26 cellular contexts compared by ENCODE assay signal in the genomic region with DNA sequence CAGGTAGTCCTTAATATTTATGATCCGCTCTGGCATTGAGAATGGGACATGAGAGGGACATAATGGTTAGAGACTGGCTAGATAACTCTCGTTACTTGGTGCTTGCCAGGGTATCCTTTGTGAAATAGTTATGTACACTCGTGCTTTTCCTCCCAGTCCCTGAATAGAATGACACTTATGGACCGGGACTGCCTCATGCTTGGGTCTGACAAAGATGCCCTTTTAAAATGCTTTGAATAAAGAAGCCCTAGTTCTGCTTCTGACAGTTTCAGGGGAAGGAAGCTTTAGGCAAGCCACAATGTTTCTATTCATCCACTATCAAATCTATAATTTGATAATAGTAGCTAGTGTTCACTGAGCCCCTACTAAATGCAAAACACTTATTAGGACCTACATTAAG.
"Had no signal": no experiment of that assay in that cellular context is flagged by ENCODE, and none has a peak within 500 bp of the region (broad histone marks: within the 10 kb centered on the region; RNA-seq: fewer than 3 reads in every experiment).

No MANE protein-coding gene starts in this region.

- H3K36me3 Mint-ChIP-seq: natural killer cell had no signal

- H3K4me3 ChIP-seq: gastrocnemius medialis, hepatocyte, right lobe of liver, thyroid gland, upper lobe of left lung had no signal

- H3K27me3 Mint-ChIP-seq: activated CD4-positive, alpha-beta memory T cell treated with anti-CD3 and anti-CD28 coated beads, Interleukin-2, amount 10 ng/mL, durations not matched to agents 7 days and 5 days; activated CD4-positive, alpha-beta T cell treated with anti-CD3 and anti-CD28 coated beads, Interleukin-2, amount 10 ng/mL, durations not matched to agents 7 days and 5 days; activated T-cell treated with anti-CD3 and anti-CD28 coated beads, Interleukin-2, amount 50 U/mL, for 24 hours; activated T-helper 17 cell treated with anti-CD3 and anti-CD28 coated beads, Interleukin-2, amount 50 U/mL, for 72 hours; memory B cell; T-helper 17 cell had no signal

- H3K27ac Mint-ChIP-seq: activated CD4-positive, alpha-beta memory T cell treated with anti-CD3 and anti-CD28 coated beads, Interleukin-2, amount 10 ng/mL, durations not matched to agents 7 days and 5 days; activated CD4-positive, alpha-beta T cell treated with anti-CD3 and anti-CD28 coated beads, Interleukin-2, amount 10 ng/mL, durations not matched to agents 7 days and 5 days; activated T-cell treated with anti-CD3 and anti-CD28 coated beads, Interleukin-2, amount 50 U/mL, for 24 hours; activated T-helper 17 cell treated with anti-CD3 and anti-CD28 coated beads, Interleukin-2, amount 50 U/mL, for 72 hours; memory B cell; natural killer cell; T-helper 17 cell had no signal

- H3K4me1 ChIP-seq: right lobe of liver had no signal

- H3K9me3 ChIP-seq: gastrocnemius medialis, right lobe of liver, thyroid gland, upper lobe of left lung had no signal

- DNase-seq: activated CD4-positive, alpha-beta memory T cell treated with anti-CD3 and anti-CD28 coated beads, Interleukin-2, amount 10 ng/mL, durations not matched to agents 7 days and 5 days; activated CD4-positive, alpha-beta T cell treated with anti-CD3 and anti-CD28 coated beads, Interleukin-2, amount 10 ng/mL, durations not matched to agents 7 days and 5 days; activated CD4-positive, CD25-positive, alpha-beta regulatory T cell treated with anti-CD3 and anti-CD28 coated beads, Interleukin-2, amount 50 U/mL, for 72 hours; activated CD8-positive, alpha-beta memory T cell treated with anti-CD3 and anti-CD28 coated beads, Interleukin-2, amount 50 U/mL, for 48 hours; activated gamma-delta T cell treated with Interleukin-2 at 50 U/mL for 16 hours; activated naive CD4-positive, alpha-beta T cell treated with anti-CD3 and anti-CD28 coated beads, Interleukin-2, amount 50 U/mL, for 16 hours; activated T-cell treated with anti-CD3 and anti-CD28 coated beads, Interleukin-2, amount 50 U/mL, for 24 hours; amniotic stem cell; central memory CD4-positive, alpha-beta T cell; dermis blood vessel endothelial cell; effector CD8-positive, alpha-beta T cell; gastrocnemius medialis; islet precursor cell; left colon; natural killer cell; right lobe of liver; stimulated activated CD4-positive, alpha-beta T cell treated with anti-CD3 and anti-CD28 coated beads, Interleukin-12 subunit alpha, Interleukin-12 subunit beta, amount 100 ng/mL, for 4 hours; stimulated activated CD4-positive, alpha-beta T cell treated with anti-CD3 and anti-CD28 coated beads, Interleukin-4, amount 100 ng/mL, for 1 hour; stimulated activated naive CD8-positive, alpha-beta T cell treated with anti-CD3 and anti-CD28 coated beads, Interleukin-15, Interleukin-2, amounts not matched to agents 100 U/mL and 50 U/mL, for 24 hours; T-helper 17 cell; T1000; thyroid gland; upper lobe of left lung had no signal

- H3K36me3 ChIP-seq: gastrocnemius medialis, right lobe of liver, thyroid gland, upper lobe of left lung had no signal

- H3K27ac ChIP-seq: gastrocnemius medialis, hepatocyte, right lobe of liver, thyroid gland, upper lobe of left lung had no signal

- H3K4me3 Mint-ChIP-seq: activated CD4-positive, alpha-beta memory T cell treated with anti-CD3 and anti-CD28 coated beads, Interleukin-2, amount 10 ng/mL, durations not matched to agents 7 days and 5 days; activated CD4-positive, alpha-beta T cell treated with anti-CD3 and anti-CD28 coated beads, Interleukin-2, amount 10 ng/mL, durations not matched to agents 7 days and 5 days; activated T-cell treated with anti-CD3 and anti-CD28 coated beads, Interleukin-2, amount 50 U/mL, for 24 hours; activated T-helper 17 cell treated with anti-CD3 and anti-CD28 coated beads, Interleukin-2, amount 50 U/mL, for 72 hours; memory B cell; natural killer cell; T-helper 17 cell had no signal

- ATAC-seq: activated T-helper 17 cell treated with anti-CD3 and anti-CD28 coated beads, Interleukin-2, amount 50 U/mL, for 72 hours; gastrocnemius medialis; left colon; natural killer cell; right lobe of liver; stimulated activated naive CD8-positive, alpha-beta T cell treated with anti-CD3 and anti-CD28 coated beads, Interleukin-15, Interleukin-2, amounts not matched to agents 100 U/mL and 50 U/mL, for 24 hours; T-helper 17 cell had no signal

- H3K9me3 Mint-ChIP-seq: activated CD4-positive, alpha-beta memory T cell treated with anti-CD3 and anti-CD28 coated beads, Interleukin-2, amount 10 ng/mL, durations not matched to agents 7 days and 5 days; activated CD4-positive, alpha-beta T cell treated with anti-CD3 and anti-CD28 coated beads, Interleukin-2, amount 10 ng/mL, durations not matched to agents 7 days and 5 days; activated T-cell treated with anti-CD3 and anti-CD28 coated beads, Interleukin-2, amount 50 U/mL, for 24 hours; activated T-helper 17 cell treated with anti-CD3 and anti-CD28 coated beads, Interleukin-2, amount 50 U/mL, for 72 hours; memory B cell; natural killer cell had no signal

- H3K4me1 Mint-ChIP-seq: activated CD4-positive, alpha-beta memory T cell treated with anti-CD3 and anti-CD28 coated beads, Interleukin-2, amount 10 ng/mL, durations not matched to agents 7 days and 5 days; activated T-helper 17 cell treated with anti-CD3 and anti-CD28 coated beads, Interleukin-2, amount 50 U/mL, for 72 hours; memory B cell had no signal

- H3K27me3 ChIP-seq: gastrocnemius medialis, hepatocyte, right lobe of liver, thyroid gland, upper lobe of left lung had no signal
